11 cellular contexts compared by ENCODE assay signal in genomic region chr18:42274488-42275137, GRCh38.
DNase-seq lines count a peak whose midpoint lies in the region; ATAC-seq lines count a peak whose summit lies in the region.
"Had no signal": no experiment of that assay in that cellular context is flagged by ENCODE, and none has a peak within 500 bp of the region (broad histone marks: within the 10 kb centered on the region; RNA-seq: fewer than 3 reads in every experiment).

No MANE protein-coding gene starts in this region.

- ATAC-seq in HG02623 (IDR thresholded peaks at IDR 0.05; ENCODE audit: unreplicated experiment) (peak; percentile 47), HG03039 (IDR thresholded peaks at IDR 0.05; ENCODE audit: unreplicated experiment) (no peak)
- ATAC-seq: naive thymus-derived CD4-positive, alpha-beta T cell had no signal

- DNase-seq in ELF-1 (ENCODE audit: low read depth, low spot score) (peak; percentile 16), RPMI7951 (ENCODE audit: low read depth) (peak; percentile 57), iris pigment epithelial cell (ENCODE audit: low read depth) (peak; percentile 17), middle frontal gyrus (ENCODE audit: extremely low spot score, low spot score) (no peak), AG08396 (ENCODE audit: low spot score) (no peak), nucleus accumbens (lab: John Stamatoyannopoulos, UW) (no peak)
- DNase-seq: aorta, Peyer's patch had no signal

Comparison
In these comparisons a context has a peak if more than half of its experiments do, and no peak if none do; other contexts are left out.
1. DNase-seq: peak in ELF-1 (single experiment), RPMI7951 (single experiment) and iris pigment epithelial cell (single experiment); none in middle frontal gyrus (single experiment), AG08396 (single experiment) and nucleus accumbens (0 of 56).